Comparison of ENCODE assay signal across 8 cellular contexts in genomic region chr1:154221815-154222081, GRCh38. TPM values are rescaled to one million over a fixed set of nuclear protein-coding genes. Genes with fewer than 3 reads are reported as not detected.
DNase-seq lines count a peak whose midpoint lies in the region; ATAC-seq, FAIRE-seq and TF ChIP-seq lines count a peak whose summit lies in the region.

No MANE protein-coding gene starts in this region.

- no peak for TF ChIP-seq POLR2A in GM12878 (IDR thresholded peaks at IDR 0.05; ENCODE audit: low read depth, low read length)
- TF ChIP-seq POLR2A in transverse colon (IDR thresholded peaks at IDR 0.05), result no peak

- CTCF ChIA-PET in GM12878 (lab: Yijun Ruan, JAX), result interaction anchor here (0.8 to 1.3 kb wide), 2 partner anchors 22 to 103 kb away, joined by 3 to 7 read pairs; no protein-coding TSS in a partner anchor

- TF ChIP-seq EP300 in GM12878 (IDR thresholded peaks at IDR 0.05; ENCODE audit: borderline replicate concordance in 1 of 2, control insufficient read depth in 1 of 2, low read depth in 2 of 2, low read length in 2 of 2), result no peak
- TF ChIP-seq EP300 in transverse colon (IDR thresholded peaks at IDR 0.05; ENCODE audit: low read depth), result no peak

- no peak for TF ChIP-seq CTCF in C4-2B (conservative IDR thresholded peaks at IDR 0.05)
- TF ChIP-seq CTCF in GM12878 (IDR thresholded peaks at IDR 0.05 in 2 of 3, conservative IDR thresholded peaks at IDR 0.05 in 1 of 3; ENCODE audit: control insufficient read depth in 2 of 3, extremely low read depth in 1 of 3, insufficient read depth in 1 of 3, low read depth in 3 of 3, low read length in 3 of 3), result no peak
- TF ChIP-seq CTCF in liver (IDR thresholded peaks at IDR 0.05; ENCODE audit: low read depth, low read length, missing input control), result no peak
- TF ChIP-seq CTCF in transverse colon (IDR thresholded peaks at IDR 0.05), result no peak

- H3K4me3 ChIP-seq in Jurkat, Clone E6-1 (ENCODE audit: low read length), result peak overlapping the region; percentile 87
- H3K4me3 ChIP-seq in GM12878 (peak overlapping the region; percentile 99), liver (ENCODE audit: low read depth in 1 of 3, low read length in 3 of 3) (peak overlapping the region; percentile 63 to 99 (median 91)), transverse colon (peak overlapping the region; percentile 67 to 91 (median 78))

- DNase-seq in Jurkat, Clone E6-1 (ENCODE audit: low read depth, low spot score), result no peak
- DNase-seq in GM12878 (ENCODE audit: low read depth, low spot score), result no peak
- DNase-seq in transverse colon, result no peak
- no peak for DNase-seq in effector CD8-positive, alpha-beta T cell (lab: John Stamatoyannopoulos, UW)
- no peak for DNase-seq in HPDE6-E6E7 (ENCODE audit: extremely low spot score)

- BruUV-seq in GM12878 (replicated peaks; lab: Mats Ljungman, UMichigan), result no TSS peak

- H3K9ac ChIP-seq in GM12878 (ENCODE audit: control insufficient read depth, insufficient read depth, low read length) (peak overlapping the region; percentile 95), liver (ENCODE audit: low read depth in 1 of 2, low read length in 2 of 2) (peak overlapping the region; percentile 80 to 86)

- RAD21 ChIA-PET in GM12878 (lab: Charles Lee; ENCODE audit: unreplicated experiment), result interaction anchor here (1.1 to 2.2 kb wide), 2 partner anchors 43 to 50 kb away, joined by 3 to 12 read pairs; partner anchors contain the start of gene HAX1

- intact Hi-C loops in GM12878 (cut with micrococcal nuclease; ENCODE audit: unreplicated experiment), result loop anchor here (2.0 kb wide), 1 partner anchor 39 kb away; no protein-coding TSS in a partner anchor
- intact Hi-C loops in transverse colon (cut with DNase I; ENCODE audit: low total_unique reads), result no loop called here

- TF ChIP-seq RAD21 in GM12878 (IDR thresholded peaks at IDR 0.05; ENCODE audit: insufficient read depth, low read depth, low read length) (no peak), liver (IDR thresholded peaks at IDR 0.05) (no peak)

- H3K4me2 ChIP-seq in GM12878 (ENCODE audit: control insufficient read depth, insufficient read depth), result peak overlapping the region; percentile 93

- in situ Hi-C loops in GM12878 (cut with MboI) (no loop called here), transverse colon (cut with MboI; ENCODE audit: low pct_ligation_motif_present in 1 of 4, low pct_unique_long_range_greater_than_20kb in 1 of 4, low sequenced_read_pairs in 3 of 4) (no loop called here)

- no peak overlapping the region; the same call in 1 of the 2 replicates for H2AFZ ChIP-seq in GM12878 (ENCODE audit: control insufficient read depth, low read depth, low read length)

- SMC1A ChIA-PET in GM12878 (lab: Charles Lee; ENCODE audit: uncharacterized antibody, unreplicated experiment), result interaction anchor here (0.6 to 2.2 kb wide), 5 partner anchors 24 to 245 kb away, joined by 3 to 8 read pairs (median 5); partner anchors contain the start of gene HAX1

- 2% methylated on average over 2 of the region's 2 CpGs for WGBS in GM12878 (ENCODE audit: insufficient coverage, insufficient replicate concordance, low lambda C conversion rate, missing lambda C conversion rate)
- 3% methylated on average over 2 of the region's 2 CpGs for WGBS in liver
- WGBS in transverse colon (ENCODE audit: low coverage in 1 of 2), 2 donors, result 0% methylated on average over 2 of the region's 2 CpGs

- H3K79me2 ChIP-seq in GM12878 (ENCODE audit: control insufficient read depth, insufficient read depth, low read length), result peaks cover 96% of the 10 kb centered on the region

- H3K9me3 ChIP-seq in GM12878 (replicated peaks; ENCODE audit: control insufficient read depth, insufficient read depth, low read length), result no peaks in the 10 kb centered on the region
- no peaks in the 10 kb centered on the region for H3K9me3 ChIP-seq in liver (ENCODE audit: control insufficient read depth in 4 of 4, low read length in 3 of 4)
- no peaks in the 10 kb centered on the region for H3K9me3 ChIP-seq in transverse colon

- peak overlapping the region; percentile 100 for H3K27ac ChIP-seq in C4-2B
- H3K27ac ChIP-seq in GM12878 (ENCODE audit: control insufficient read depth, insufficient read depth), result peak overlapping the region; percentile 94
- H3K27ac ChIP-seq in liver (ENCODE audit: low read depth in 1 of 2, low read length in 2 of 2), result peak overlapping the region; percentile 88 to 95
- H3K27ac ChIP-seq in transverse colon, result peak overlapping the region; percentile 92 to 99 (median 98)

- H4K20me1 ChIP-seq in GM12878 (ENCODE audit: control insufficient read depth, insufficient read depth), result no peaks in the 10 kb centered on the region; the same call in 1 of the 2 replicates

- H3K36me3 ChIP-seq in GM12878 (ENCODE audit: control insufficient read depth in 2 of 2, insufficient read depth in 2 of 2, low read length in 1 of 2), result peaks cover 0 to 19% of the 10 kb centered on the region in 2 experiments; a peak in 2 of 4 replicates
- peaks cover 4 to 8% (median 5%) of the 10 kb centered on the region in 4 donors for H3K36me3 ChIP-seq in liver (ENCODE audit: control insufficient read depth in 4 of 4, insufficient read depth in 3 of 4, low read depth in 1 of 4, low read length in 3 of 4)
- peaks cover 0 to 17% (median 5%) of the 10 kb centered on the region in 4 donors for H3K36me3 ChIP-seq in transverse colon

- POLR2A ChIA-PET in GM12878 (lab: Charles Lee), result interaction anchor here (0.6 to 2.8 kb wide), 5 partner anchors 38 to 231 kb away, joined by 3 to 13 read pairs (median 4); partner anchors contain the start of genes HAX1 and RPS27

- peak; percentile 2; the same call in 2 of the 3 replicates for ATAC-seq in GM12878
- ATAC-seq in GM19395 (IDR thresholded peaks at IDR 0.05; ENCODE audit: unreplicated experiment), result no peak

- H3K4me1 ChIP-seq in GM12878 (ENCODE audit: control insufficient read depth, insufficient read depth, low read length) (peaks cover 21% of the 10 kb centered on the region), liver (ENCODE audit: control insufficient read depth in 4 of 4, insufficient read depth in 4 of 4, low read length in 3 of 4) (peaks cover 4 to 34% (median 25%) of the 10 kb centered on the region in 4 donors), transverse colon (peaks cover 11 to 56% (median 42%) of the 10 kb centered on the region in 4 donors)

- H3K27me3 ChIP-seq in GM12878 (replicated peaks in 1 of 2; ENCODE audit: control insufficient read depth in 2 of 2, insufficient read depth in 2 of 2, low read length in 1 of 2), result no peaks in the 10 kb centered on the region
- H3K27me3 ChIP-seq in liver (ENCODE audit: control insufficient read depth in 4 of 4, insufficient read depth in 4 of 4, low read length in 3 of 4), result no peaks in the 10 kb centered on the region
- H3K27me3 ChIP-seq in transverse colon, result no peaks in the 10 kb centered on the region

- no peak for FAIRE-seq in GM12878 (lab: Jason Lieb, UNC)

RNA-seq across cellular contexts. Expression of gene UBAP2L, which starts 1.0 kb away (rescaled TPM):
- 187 TPM for polyA plus RNA-seq in Jurkat, Clone E6-1 (2012; ENCODE audit: insufficient read depth, insufficient read length)
- total RNA-seq in GM12878 (2013; cell fraction: nucleolus; rRNA removed), result 296 and 314 TPM in 2 replicates
- total RNA-seq in GM12878 (2014; rRNA removed), result 56.6 and 58.7 TPM in 2 replicates
- total RNA-seq in GM12878 (2014; rRNA removed; fragmentation: Illumina TruSeq; extraction: Trizol), result 69.6 and 75.8 TPM in 2 replicates
- total RNA-seq in GM12878 (2021), result 163 and 171 TPM in 2 replicates
- polyA plus RNA-seq in GM12878 (2011; ENCODE audit: low read depth), result 73.9 TPM
- 86.2 and 185 TPM in 2 replicates for polyA plus RNA-seq in GM12878 (2011; rRNA removed)
- 116 and 123 TPM in 2 replicates for polyA plus RNA-seq in GM12878 (2011; cell fraction: cytosol; rRNA removed)
- 303 and 325 TPM in 2 replicates for polyA plus RNA-seq in GM12878 (2011; cell fraction: nucleus; rRNA removed)
- 81.1 and 94.6 TPM in 2 replicates for polyA plus RNA-seq in GM12878 (2012)
- polyA plus RNA-seq in GM12878 (2014; fragmentation: Illumina TruSeq; extraction: Trizol), result 164 and 180 TPM in 2 replicates
- polyA plus RNA-seq in GM12878 (2014; fragmentation: Nextera tagmentation; extraction: Ambion mirVana), result 10 to 100 TPM; 49.9 to 53.3 TPM
- polyA plus RNA-seq in GM12878 (2014; rRNA removed), result 140 and 151 TPM in 2 replicates
- 100 to 1,000 TPM; 181 to 198 TPM for polyA plus RNA-seq in GM12878 (2016; fragmentation: Nextera tagmentation; extraction: Ambion mirVana)
- polyA minus RNA-seq in GM12878 (2011; rRNA and poly(A)+ RNA removed), result 130 and 259 TPM in 2 replicates
- polyA minus RNA-seq in GM12878 (2011; cell fraction: cytosol; rRNA and poly(A)+ RNA removed), result 29.7 and 45.6 TPM in 2 replicates
- polyA minus RNA-seq in GM12878 (2011; cell fraction: nucleus; rRNA and poly(A)+ RNA removed), result 99.0 and 173 TPM in 2 replicates
- total RNA-seq in liver, result 10 to 100 TPM; 34.2 to 51.0 TPM
- polyA plus RNA-seq in liver, result 10 to 100 TPM; 24.3 to 33.9 TPM
- 10 to 100 TPM; 42.4 to 62.0 (median 50.6) TPM for total RNA-seq in transverse colon

RNA-seq across cellular contexts. Expression of gene CFAP141, which starts 15.6 kb away (rescaled TPM):
- not detected for polyA plus RNA-seq in Jurkat, Clone E6-1 (2012; ENCODE audit: insufficient read depth, insufficient read length)
- not detected in 2 replicates for total RNA-seq in GM12878 (2013; cell fraction: nucleolus; rRNA removed)
- total RNA-seq in GM12878 (2014; rRNA removed), result not detected in 2 replicates
- not detected in 2 replicates for total RNA-seq in GM12878 (2014; rRNA removed; fragmentation: Illumina TruSeq; extraction: Trizol)
- total RNA-seq in GM12878 (2021), result not detected in 2 replicates
- not detected for polyA plus RNA-seq in GM12878 (2011; ENCODE audit: low read depth)
- not detected in 2 replicates for polyA plus RNA-seq in GM12878 (2011; rRNA removed)
- polyA plus RNA-seq in GM12878 (2011; cell fraction: cytosol; rRNA removed), result not detected in 2 replicates
- not detected in 2 replicates for polyA plus RNA-seq in GM12878 (2011; cell fraction: nucleus; rRNA removed)
- polyA plus RNA-seq in GM12878 (2012), result not detected in 2 replicates
- not detected in 2 replicates for polyA plus RNA-seq in GM12878 (2014; fragmentation: Illumina TruSeq; extraction: Trizol)
- polyA plus RNA-seq in GM12878 (2014; fragmentation: Nextera tagmentation; extraction: Ambion mirVana), result not detected
- polyA plus RNA-seq in GM12878 (2014; rRNA removed), result not detected in 2 replicates
- polyA plus RNA-seq in GM12878 (2016; fragmentation: Nextera tagmentation; extraction: Ambion mirVana), result not detected
- not detected in 2 replicates for polyA minus RNA-seq in GM12878 (2011; rRNA and poly(A)+ RNA removed)
- polyA minus RNA-seq in GM12878 (2011; cell fraction: cytosol; rRNA and poly(A)+ RNA removed), result not detected in 2 replicates
- not detected in 2 replicates for polyA minus RNA-seq in GM12878 (2011; cell fraction: nucleus; rRNA and poly(A)+ RNA removed)
- total RNA-seq in liver, result not detected
- not detected for polyA plus RNA-seq in liver
- total RNA-seq in transverse colon, result not detected

RNA-seq across cellular contexts. Expression of gene TPM3, which starts 29.8 kb away (rescaled TPM):
- polyA plus RNA-seq in Jurkat, Clone E6-1 (2012; ENCODE audit: insufficient read depth, insufficient read length), result 474 TPM
- 188 and 211 TPM in 2 replicates for total RNA-seq in GM12878 (2013; cell fraction: nucleolus; rRNA removed)
- total RNA-seq in GM12878 (2014; rRNA removed) (405 and 502 TPM in 2 replicates), GM12878 (2014; rRNA removed; fragmentation: Illumina TruSeq; extraction: Trizol) (411 and 420 TPM in 2 replicates), GM12878 (2021) (545 and 553 TPM in 2 replicates), liver (100 to 1,000 TPM in 1 of 2 donors, 10 to 100 TPM in 1; 89.6 to 120 TPM), transverse colon (100 to 1,000 TPM; 208 to 434 (median 324) TPM)
- polyA plus RNA-seq in GM12878 (2011; ENCODE audit: low read depth), result 286 TPM
- polyA plus RNA-seq in GM12878 (2011; rRNA removed) (656 and 917 TPM in 2 replicates), GM12878 (2014; fragmentation: Illumina TruSeq; extraction: Trizol) (597 and 607 TPM in 2 replicates), GM12878 (2014; fragmentation: Nextera tagmentation; extraction: Ambion mirVana) (100 to 1,000 TPM; 270 to 321 TPM), GM12878 (2014; rRNA removed) (414 and 456 TPM in 2 replicates), GM12878 (2016; fragmentation: Nextera tagmentation; extraction: Ambion mirVana) (100 to 1,000 TPM; 732 to 759 TPM), liver (100 to 1,000 TPM; 105 to 113 TPM)
- polyA plus RNA-seq in GM12878 (2011; cell fraction: cytosol; rRNA removed), result 327 and 385 TPM in 2 replicates
- polyA plus RNA-seq in GM12878 (2011; cell fraction: nucleus; rRNA removed), result 222 and 294 TPM in 2 replicates
- polyA plus RNA-seq in GM12878 (2012), result 335 and 369 TPM in 2 replicates
- polyA minus RNA-seq in GM12878 (2011; rRNA and poly(A)+ RNA removed), result 191 and 196 TPM in 2 replicates
- polyA minus RNA-seq in GM12878 (2011; cell fraction: cytosol; rRNA and poly(A)+ RNA removed), result 82.5 and 102 TPM in 2 replicates
- polyA minus RNA-seq in GM12878 (2011; cell fraction: nucleus; rRNA and poly(A)+ RNA removed), result 36.0 and 65.3 TPM in 2 replicates

RNA-seq across cellular contexts. Expression of gene HAX1, which starts 50.7 kb away (rescaled TPM):
- 244 TPM for polyA plus RNA-seq in Jurkat, Clone E6-1 (2012; ENCODE audit: insufficient read depth, insufficient read length)
- 18.6 and 24.9 TPM in 2 replicates for total RNA-seq in GM12878 (2013; cell fraction: nucleolus; rRNA removed)
- 145 and 146 TPM in 2 replicates for total RNA-seq in GM12878 (2014; rRNA removed)
- total RNA-seq in GM12878 (2014; rRNA removed; fragmentation: Illumina TruSeq; extraction: Trizol), result 141 and 145 TPM in 2 replicates
- total RNA-seq in GM12878 (2021), result 95.3 and 99.4 TPM in 2 replicates
- 60.1 TPM for polyA plus RNA-seq in GM12878 (2011; ENCODE audit: low read depth)
- 100 and 142 TPM in 2 replicates for polyA plus RNA-seq in GM12878 (2011; rRNA removed)
- 123 and 126 TPM in 2 replicates for polyA plus RNA-seq in GM12878 (2011; cell fraction: cytosol; rRNA removed)
- polyA plus RNA-seq in GM12878 (2011; cell fraction: nucleus; rRNA removed), result 83.9 and 130 TPM in 2 replicates
- polyA plus RNA-seq in GM12878 (2012), result 100 and 109 TPM in 2 replicates
- 145 and 177 TPM in 2 replicates for polyA plus RNA-seq in GM12878 (2014; fragmentation: Illumina TruSeq; extraction: Trizol)
- polyA plus RNA-seq in GM12878 (2014; fragmentation: Nextera tagmentation; extraction: Ambion mirVana), result 100 to 1,000 TPM; 249 to 288 TPM
- polyA plus RNA-seq in GM12878 (2014; rRNA removed), result 148 and 149 TPM in 2 replicates
- 100 to 1,000 TPM; 160 to 169 TPM for polyA plus RNA-seq in GM12878 (2016; fragmentation: Nextera tagmentation; extraction: Ambion mirVana)
- 53.5 and 83.3 TPM in 2 replicates for polyA minus RNA-seq in GM12878 (2011; rRNA and poly(A)+ RNA removed)
- 22.9 and 29.2 TPM in 2 replicates for polyA minus RNA-seq in GM12878 (2011; cell fraction: cytosol; rRNA and poly(A)+ RNA removed)
- polyA minus RNA-seq in GM12878 (2011; cell fraction: nucleus; rRNA and poly(A)+ RNA removed), result 15.5 and 22.0 TPM in 2 replicates
- 10 to 100 TPM; 37.5 to 59.5 TPM for total RNA-seq in liver
- 10 to 100 TPM; 59.1 to 91.2 TPM for polyA plus RNA-seq in liver
- total RNA-seq in transverse colon, result 10 to 100 TPM; 44.5 to 87.1 (median 74.1) TPM
